ENCODE assay signal across 1 cellular context in genomic region chr7:66929935-66930334, GRCh38.
TF ChIP-seq lines count a peak whose summit lies in the region.

No MANE protein-coding gene starts in this region.

TF ChIP-seq in GM23338, 12 proteins besides CTCF, POLR2A, EP300 and RAD21 (continued from another document):
- no peak for TF ChIP-seq REST (IDR thresholded peaks at IDR 0.05; ENCODE audit: unreplicated experiment)
- TF ChIP-seq NANOG (IDR thresholded peaks at IDR 0.05; ENCODE audit: borderline replicate concordance): no peak
- TF ChIP-seq CREB1 (CRISPR knock-in tag; IDR thresholded peaks at IDR 0.05; ENCODE audit: low read depth): no peak
- TF ChIP-seq POLR2AphosphoS5 (IDR thresholded peaks at IDR 0.05; ENCODE audit: low read depth): no peak
- no peak for TF ChIP-seq ZNF462 (CRISPR knock-in tag; IDR thresholded peaks at IDR 0.05)
- no peak for TF ChIP-seq EZH2 (IDR thresholded peaks at IDR 0.05; ENCODE audit: low read depth, unreplicated experiment)
- TF ChIP-seq ZNF114 (CRISPR knock-in tag; IDR thresholded peaks at IDR 0.05): no peak
- no peak for TF ChIP-seq ETS1 (IDR thresholded peaks at IDR 0.05)
- no peak for TF ChIP-seq ZNF331 (CRISPR knock-in tag; IDR thresholded peaks at IDR 0.05; ENCODE audit: low read depth)
- no peak for TF ChIP-seq JUNB (IDR thresholded peaks at IDR 0.05; ENCODE audit: unreplicated experiment)
